ENCODE assay signal across 8 cellular contexts in genomic region chr17:76252967-76253766, GRCh38. TPM values are rescaled to one million over a fixed set of nuclear protein-coding genes. Genes with fewer than 3 reads are reported as not detected.
DNase-seq lines count a peak whose midpoint lies in the region; ATAC-seq and TF ChIP-seq lines count a peak whose summit lies in the region.
"Not testable (repeated sequence)": the region's sequence is repeated elsewhere in the genome, so short reads cannot be mapped to it uniquely, and the experiment has no call there.

No MANE protein-coding gene starts in this region.

- H3K36me3 Mint-ChIP-seq in T-cell; activated T-helper 1 cell treated with anti-CD3 and anti-CD28 coated beads, Interleukin-12 subunit alpha, Interleukin-12 subunit beta, Interleukin-2, Interleukin-4 antibody, amounts not matched to agents 30 ng/mL and 10 ng/mL and 1 ng/mL, durations not matched to agents 14 hours and 24 hours and 36 hours (ENCODE audit: low read depth); brain: not testable (repeated sequence)

- H3K9ac ChIP-seq in DND-41 (ENCODE audit: low read depth, low read length): peak overlapping the region; percentile 34; the same call in 1 of the 2 replicates

- H3K4me2 ChIP-seq in DND-41 (ENCODE audit: insufficient read depth, low read length): peak overlapping the region; percentile 46

- H3K36me3 ChIP-seq in DND-41 (ENCODE audit: insufficient read depth, low read length); sigmoid colon; upper lobe of left lung: not testable (repeated sequence)

- not testable (repeated sequence) for H3K27me3 ChIP-seq in DND-41 (ENCODE audit: insufficient read depth, low read length, poor library complexity); mononuclear cell (ENCODE audit: insufficient read depth, low read length); sigmoid colon; upper lobe of left lung

- not testable (repeated sequence) for TF ChIP-seq CTCF in DND-41 (IDR thresholded peaks at IDR 0.05; ENCODE audit: borderline replicate concordance, extremely low read depth, low read length, poor library complexity, severe bottlenecking); brain (conservative IDR thresholded peaks at IDR 0.05); sigmoid colon (IDR thresholded peaks at IDR 0.05); upper lobe of left lung (IDR thresholded peaks at IDR 0.05)

- H3K27ac ChIP-seq in DND-41 (ENCODE audit: low read length) (peak overlapping the region; percentile 77), sigmoid colon (peak overlapping the region; percentile 49 to 71 (median 59)), upper lobe of left lung (peak overlapping the region; percentile 72 to 86 (median 84))

- not testable (repeated sequence) for DNase-seq in DND-41; T-cell; activated T-helper 1 cell treated with anti-CD3 and anti-CD28 coated beads, Interleukin-12 subunit alpha, Interleukin-12 subunit beta, Interleukin-2, Interleukin-4 antibody, amounts not matched to agents 30 ng/mL and 10 ng/mL and 1 ng/mL, durations not matched to agents 14 hours and 24 hours and 36 hours (ENCODE audit: low spot score); upper lobe of left lung
- DNase-seq in cardiac septum (ENCODE audit: low spot score) (peak; percentile 50), sigmoid colon (peak; percentile 57)

- CTCF ChIA-PET in T-cell (lab: Charles Lee): not testable (repeated sequence)

- H3K27me3 Mint-ChIP-seq in T-cell; activated T-helper 1 cell treated with anti-CD3 and anti-CD28 coated beads, Interleukin-12 subunit alpha, Interleukin-12 subunit beta, Interleukin-2, Interleukin-4 antibody, amounts not matched to agents 30 ng/mL and 10 ng/mL and 1 ng/mL, durations not matched to agents 14 hours and 24 hours and 36 hours (ENCODE audit: insufficient read depth); brain: not testable (repeated sequence)

- H3K4me1 ChIP-seq in DND-41 (ENCODE audit: insufficient read depth, low read length) (peaks cover 35% of the 10 kb centered on the region), mononuclear cell (ENCODE audit: insufficient read depth, low read length) (peaks cover 53% of the 10 kb centered on the region), upper lobe of left lung (peaks cover 19 to 29% (median 22%) of the 10 kb centered on the region in 4 donors)
- not testable (repeated sequence) for H3K4me1 ChIP-seq in sigmoid colon

- H4K20me1 ChIP-seq in DND-41 (ENCODE audit: insufficient read depth, low read length): not testable (repeated sequence)

- not testable (repeated sequence) for H2AFZ ChIP-seq in DND-41 (ENCODE audit: low read depth, low read length)

- not testable (repeated sequence) for TF ChIP-seq POLR2A in sigmoid colon (IDR thresholded peaks at IDR 0.05); upper lobe of left lung (IDR thresholded peaks at IDR 0.05)

- WGBS in sigmoid colon, 2 donors: 89 to 90% methylated on average over 23 of the region's 23 CpGs
- WGBS in upper lobe of left lung, 2 donors: 85 to 93% methylated on average over 23 of the region's 23 CpGs

- intact Hi-C loops in activated T-helper 1 cell treated with anti-CD3 and anti-CD28 coated beads, Interleukin-12 subunit alpha, Interleukin-12 subunit beta, Interleukin-2, Interleukin-4 antibody, amounts not matched to agents 30 ng/mL and 10 ng/mL and 1 ng/mL, durations not matched to agents 14 hours and 24 hours and 36 hours (cut with micrococcal nuclease): loop anchor here (1.0 kb wide), 1 partner anchor 11 kb away; no protein-coding TSS in a partner anchor
- intact Hi-C loops in cardiac septum (cut with DNase I); sigmoid colon (cut with DNase I): not testable (repeated sequence)

- H3K4me1 Mint-ChIP-seq in T-cell: peaks cover 55 to 59% (median 56%) of the 10 kb centered on the region in 3 donors
- H3K4me1 Mint-ChIP-seq in activated T-helper 1 cell treated with anti-CD3 and anti-CD28 coated beads, Interleukin-12 subunit alpha, Interleukin-12 subunit beta, Interleukin-2, Interleukin-4 antibody, amounts not matched to agents 30 ng/mL and 10 ng/mL and 1 ng/mL, durations not matched to agents 14 hours and 24 hours and 36 hours (ENCODE audit: low read depth): peaks cover 57% of the 10 kb centered on the region
- H3K4me1 Mint-ChIP-seq in brain: peaks cover 26% of the 10 kb centered on the region

- not testable (repeated sequence) for ATAC-seq in DND-41 (ENCODE audit: insufficient read depth, low read depth); T-cell (replicated peaks in 1 of 4)
- peak in 1 of 2 donors; percentile 14 for ATAC-seq in upper lobe of left lung (ENCODE audit: low FRiP score in 2 of 2)

- peak overlapping the region; percentile 95 to 97 for H3K27ac Mint-ChIP-seq in T-cell
- peak overlapping the region; percentile 98 for H3K27ac Mint-ChIP-seq in activated T-helper 1 cell treated with anti-CD3 and anti-CD28 coated beads, Interleukin-12 subunit alpha, Interleukin-12 subunit beta, Interleukin-2, Interleukin-4 antibody, amounts not matched to agents 30 ng/mL and 10 ng/mL and 1 ng/mL, durations not matched to agents 14 hours and 24 hours and 36 hours
- H3K27ac Mint-ChIP-seq in brain: peak overlapping the region in 4 of 5 experiments; percentile 20 to 91 (median 76)

- TF ChIP-seq EP300 in sigmoid colon (IDR thresholded peaks at IDR 0.05); upper lobe of left lung (IDR thresholded peaks at IDR 0.05): not testable (repeated sequence)

- POLR2A ChIA-PET in T-cell (lab: Charles Lee): not testable (repeated sequence)

- H3K4me3 Mint-ChIP-seq in T-cell: peak overlapping the region; percentile 65 to 75 (median 71)
- H3K4me3 Mint-ChIP-seq in activated T-helper 1 cell treated with anti-CD3 and anti-CD28 coated beads, Interleukin-12 subunit alpha, Interleukin-12 subunit beta, Interleukin-2, Interleukin-4 antibody, amounts not matched to agents 30 ng/mL and 10 ng/mL and 1 ng/mL, durations not matched to agents 14 hours and 24 hours and 36 hours: peak overlapping the region; percentile 81
- not testable (repeated sequence) for H3K4me3 Mint-ChIP-seq in brain

- not testable (repeated sequence) for H3K9me3 ChIP-seq in DND-41 (ENCODE audit: insufficient read depth, low read length, severe bottlenecking); mononuclear cell (ENCODE audit: low read depth, low read length); sigmoid colon; upper lobe of left lung

- H3K4me3 ChIP-seq in DND-41 (ENCODE audit: low read depth in 1 of 2, low read length in 2 of 2); sigmoid colon; upper lobe of left lung: not testable (repeated sequence)
- H3K4me3 ChIP-seq in mononuclear cell (ENCODE audit: low read length): peak overlapping the region; percentile 7

- H3K79me2 ChIP-seq in DND-41 (ENCODE audit: insufficient read depth, low read length): not testable (repeated sequence)

- not testable (repeated sequence) for H3K9me3 Mint-ChIP-seq in T-cell; activated T-helper 1 cell treated with anti-CD3 and anti-CD28 coated beads, Interleukin-12 subunit alpha, Interleukin-12 subunit beta, Interleukin-2, Interleukin-4 antibody, amounts not matched to agents 30 ng/mL and 10 ng/mL and 1 ng/mL, durations not matched to agents 14 hours and 24 hours and 36 hours; brain

RNA-seq across cellular contexts. Expression of gene UBALD2, which starts 12.0 kb away (rescaled TPM):
- 100 to 1,000 TPM; 163 to 277 (median 177) TPM for total RNA-seq in T-cell
- 206 and 217 TPM in 2 replicates for total RNA-seq in activated T-helper 1 cell treated with anti-CD3 and anti-CD28 coated beads, Interleukin-12 subunit alpha, Interleukin-12 subunit beta, Interleukin-2, Interleukin-4 antibody, amounts not matched to agents 30 ng/mL and 10 ng/mL and 1 ng/mL, durations not matched to agents 14 hours and 24 hours and 36 hours
- polyA plus RNA-seq in brain (ENCODE audit: insufficient read depth, low read depth, low replicate concordance): 140 TPM
- 22.7 TPM for total RNA-seq in cardiac septum
- 35.3 TPM for total RNA-seq in mononuclear cell
- 10 to 100 TPM in 1 of 4 donors, 1 to 10 TPM in 3; 3.9 to 11.8 (median 6.5) TPM for total RNA-seq in sigmoid colon
- 100 to 1,000 TPM in 1 of 3 donors, 10 to 100 TPM in 2; 56.0 to 105 (median 98.7) TPM for polyA plus RNA-seq in sigmoid colon
- total RNA-seq in upper lobe of left lung: 10 to 100 TPM in 5 of 6 donors, 1 to 10 TPM in 1; 8.4 to 74.9 (median 26.8) TPM

RNA-seq across cellular contexts. Expression of gene RNF157, which starts 12.9 kb away (rescaled TPM):
- total RNA-seq in T-cell: 10 to 100 TPM; 50.7 to 66.5 (median 61.9) TPM
- total RNA-seq in activated T-helper 1 cell treated with anti-CD3 and anti-CD28 coated beads, Interleukin-12 subunit alpha, Interleukin-12 subunit beta, Interleukin-2, Interleukin-4 antibody, amounts not matched to agents 30 ng/mL and 10 ng/mL and 1 ng/mL, durations not matched to agents 14 hours and 24 hours and 36 hours: 50.4 and 51.7 TPM in 2 replicates
- polyA plus RNA-seq in brain (ENCODE audit: insufficient read depth, low read depth, low replicate concordance): 90.2 TPM
- 2.5 TPM for total RNA-seq in cardiac septum
- total RNA-seq in mononuclear cell: 19.1 TPM
- 1 to 10 TPM; 3.1 to 9.1 (median 4.5) TPM for total RNA-seq in sigmoid colon
- 10 to 100 TPM in 2 of 3 donors, 1 to 10 TPM in 1; 6.0 to 29.5 (median 10.9) TPM for polyA plus RNA-seq in sigmoid colon
- total RNA-seq in upper lobe of left lung: 10 to 100 TPM in 1 of 6 donors, 1 to 10 TPM in 5; 1.1 to 14.7 (median 2.5) TPM

RNA-seq across cellular contexts. Expression of gene QRICH2, which starts 54.9 kb away (rescaled TPM):
- total RNA-seq in T-cell (1 to 10 TPM; 3.0 to 4.3 (median 3.4) TPM), cardiac septum (1.8 TPM), mononuclear cell (1.2 TPM), sigmoid colon (1 to 10 TPM; 2.0 to 5.0 (median 3.3) TPM), upper lobe of left lung (1 to 10 TPM; 1.7 to 9.4 (median 2.8) TPM)
- total RNA-seq in activated T-helper 1 cell treated with anti-CD3 and anti-CD28 coated beads, Interleukin-12 subunit alpha, Interleukin-12 subunit beta, Interleukin-2, Interleukin-4 antibody, amounts not matched to agents 30 ng/mL and 10 ng/mL and 1 ng/mL, durations not matched to agents 14 hours and 24 hours and 36 hours: 2.7 and 3.3 TPM in 2 replicates
- polyA plus RNA-seq in brain (ENCODE audit: insufficient read depth, low read depth, low replicate concordance) (1.3 TPM), sigmoid colon (1 to 10 TPM in 2 of 3 donors, under 1 TPM in 1; 0.69 to 3.2 (median 1.8) TPM)
